Comparison of ENCODE assay signal across 28 cellular contexts in genomic region chr15:91193059-91193715, GRCh38.
"Had no signal": no experiment of that assay in that cellular context is flagged by ENCODE, and none has a peak within 500 bp of the region (broad histone marks: within the 10 kb centered on the region; RNA-seq: fewer than 3 reads in every experiment).

No MANE protein-coding gene starts in this region.

- DNase-seq: activated CD4-positive, alpha-beta T cell treated with anti-CD3 and anti-CD28 coated beads for 48 hours; activated CD4-positive, alpha-beta T cell treated with anti-CD3 and anti-CD28 coated beads, Interleukin-2, amount 50 U/mL, for 48 hours; activated CD8-positive, alpha-beta memory T cell treated with anti-CD3 and anti-CD28 coated beads, Interleukin-2, amount 50 U/mL, for 48 hours; activated gamma-delta T cell; activated naive CD4-positive, alpha-beta T cell treated with anti-CD3 and anti-CD28 coated beads, Interleukin-2, amount 10 ng/mL, durations not matched to agents 7 days and 5 days; activated naive CD8-positive, alpha-beta T cell treated with anti-CD3 and anti-CD28 coated beads, Interleukin-2, amount 10 ng/mL, durations not matched to agents 7 days and 5 days; activated T-cell treated with anti-CD3 and anti-CD28 coated beads, Interleukin-2, amount 50 U/mL, for 24 hours; cortex of kidney; endodermal cell; esophagus squamous epithelium; foreskin melanocyte; kidney glomerular epithelial cell; left lung; lower lobe of right lung; mesenchymal stem cell; naive thymus-derived CD8-positive, alpha-beta T cell; right lobe of liver; stimulated activated CD4-positive, alpha-beta T cell treated with anti-CD3 and anti-CD28 coated beads, Interleukin-2, amount 100 ng/mL, for 48 hours; stimulated activated naive CD8-positive, alpha-beta T cell treated with anti-CD3 and anti-CD28 coated beads, Interleukin-15, Interleukin-2, amounts not matched to agents 100 U/mL and 50 U/mL, for 24 hours; T-helper 1 cell; testis; transverse colon had no signal

- H3K27ac ChIP-seq: ascending aorta, cardiac muscle cell, esophagus squamous epithelium, left lung, lower lobe of right lung, right lobe of liver, testis, transverse colon, VCaP had no signal

- H3K9me3 Mint-ChIP-seq: activated naive CD4-positive, alpha-beta T cell treated with anti-CD3 and anti-CD28 coated beads, Interleukin-2, amount 10 ng/mL, durations not matched to agents 7 days and 5 days; activated naive CD8-positive, alpha-beta T cell treated with anti-CD3 and anti-CD28 coated beads, Interleukin-2, amount 10 ng/mL, durations not matched to agents 7 days and 5 days; activated T-cell treated with anti-CD3 and anti-CD28 coated beads, Interleukin-2, amount 50 U/mL, for 24 hours; endodermal cell; T-helper 2 cell treated with Interferon-gamma antibody and Interleukin-4, amounts not matched to agents 5 μg/mL and 100 μg/mL, for 36 hours had no signal

- H3K27ac Mint-ChIP-seq: activated naive CD4-positive, alpha-beta T cell treated with anti-CD3 and anti-CD28 coated beads, Interleukin-2, amount 10 ng/mL, durations not matched to agents 7 days and 5 days; activated naive CD8-positive, alpha-beta T cell treated with anti-CD3 and anti-CD28 coated beads, Interleukin-2, amount 10 ng/mL, durations not matched to agents 7 days and 5 days; activated T-cell treated with anti-CD3 and anti-CD28 coated beads, Interleukin-2, amount 50 U/mL, for 24 hours; endodermal cell; naive thymus-derived CD8-positive, alpha-beta T cell; T-helper 2 cell treated with Interferon-gamma antibody and Interleukin-4, amounts not matched to agents 5 μg/mL and 100 μg/mL, for 36 hours had no signal

- H3K9me3 ChIP-seq: ascending aorta, esophagus squamous epithelium, left lung, lower lobe of right lung, right lobe of liver, testis, transverse colon had no signal

- H3K4me3 Mint-ChIP-seq: activated naive CD4-positive, alpha-beta T cell treated with anti-CD3 and anti-CD28 coated beads, Interleukin-2, amount 10 ng/mL, durations not matched to agents 7 days and 5 days; activated naive CD8-positive, alpha-beta T cell treated with anti-CD3 and anti-CD28 coated beads, Interleukin-2, amount 10 ng/mL, durations not matched to agents 7 days and 5 days; activated T-cell treated with anti-CD3 and anti-CD28 coated beads, Interleukin-2, amount 50 U/mL, for 24 hours; endodermal cell; naive thymus-derived CD8-positive, alpha-beta T cell; T-helper 2 cell treated with Interferon-gamma antibody and Interleukin-4, amounts not matched to agents 5 μg/mL and 100 μg/mL, for 36 hours had no signal

- H3K36me3 Mint-ChIP-seq: activated naive CD4-positive, alpha-beta T cell treated with anti-CD3 and anti-CD28 coated beads, Interleukin-2, amount 10 ng/mL, durations not matched to agents 7 days and 5 days; activated naive CD8-positive, alpha-beta T cell treated with anti-CD3 and anti-CD28 coated beads, Interleukin-2, amount 10 ng/mL, durations not matched to agents 7 days and 5 days; brain; naive thymus-derived CD8-positive, alpha-beta T cell had no signal

- H3K4me1 Mint-ChIP-seq: activated naive CD4-positive, alpha-beta T cell treated with anti-CD3 and anti-CD28 coated beads, Interleukin-2, amount 10 ng/mL, durations not matched to agents 7 days and 5 days; activated naive CD8-positive, alpha-beta T cell treated with anti-CD3 and anti-CD28 coated beads, Interleukin-2, amount 10 ng/mL, durations not matched to agents 7 days and 5 days had no signal

- H3K4me3 ChIP-seq: ascending aorta, cardiac muscle cell, esophagus squamous epithelium, left lung, lower lobe of right lung, right lobe of liver, testis, transverse colon had no signal

- ATAC-seq: activated CD4-positive, CD25-positive, alpha-beta regulatory T cell treated with anti-CD3 and anti-CD28 coated beads, Interleukin-2, amount 50 U/mL, for 24 hours; left lung; lower lobe of right lung; naive thymus-derived CD8-positive, alpha-beta T cell; right lobe of liver; stimulated activated naive CD8-positive, alpha-beta T cell treated with anti-CD3 and anti-CD28 coated beads, Interleukin-15, Interleukin-2, amounts not matched to agents 100 U/mL and 50 U/mL, for 24 hours had no signal

- H3K36me3 ChIP-seq: ascending aorta, cardiac muscle cell, esophagus squamous epithelium, left lung, lower lobe of right lung, right lobe of liver, transverse colon had no signal

- H3K27me3 ChIP-seq: ascending aorta, cardiac muscle cell, right lobe of liver, testis had no signal
